27 cellular contexts compared by ENCODE assay signal in the genomic region with DNA sequence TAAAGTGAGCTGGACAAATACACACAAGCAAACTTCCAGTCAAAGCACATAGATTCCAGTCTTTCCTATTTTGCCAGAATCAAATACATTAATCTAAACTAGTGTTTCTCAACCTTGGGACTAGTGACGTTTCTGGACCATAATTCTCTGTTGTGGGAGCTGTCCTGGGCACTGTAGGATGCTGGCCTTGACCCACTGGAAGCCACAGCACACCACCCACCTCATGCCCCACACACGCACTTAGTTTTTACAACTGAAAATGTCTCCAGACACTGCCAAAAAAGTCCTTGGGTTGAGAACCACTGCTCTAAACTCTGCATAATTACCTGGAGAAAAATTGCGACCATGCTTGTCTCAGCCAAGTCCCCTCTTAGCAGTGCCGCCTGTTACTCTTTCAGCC. TPM values are rescaled to one million over a fixed set of nuclear protein-coding genes. Genes with fewer than 3 reads are reported as not detected.
"Had no signal": no experiment of that assay in that cellular context is flagged by ENCODE, and none has a peak within 500 bp of the region (broad histone marks: within the 10 kb centered on the region; RNA-seq: fewer than 3 reads in every experiment).

No MANE protein-coding gene starts in this region.

- DNase-seq: stimulated activated CD4-positive, alpha-beta T cell treated with anti-CD3 and anti-CD28 coated beads, Interleukin-2, amount 100 ng/mL, for 48 hours; stimulated activated CD4-positive, alpha-beta T cell treated with anti-CD3 and anti-CD28 coated beads, Interleukin-4, amount 100 ng/mL, for 1 hour; stimulated activated CD4-positive, alpha-beta T cell treated with anti-CD3 and anti-CD28 coated beads, Interleukin-4, amount 100 ng/mL, for 24 hours; stimulated activated CD4-positive, alpha-beta T cell treated with anti-CD3 and anti-CD28 coated beads, Interleukin-4, amount 100 ng/mL, for 4 hours; stimulated activated CD8-positive, alpha-beta memory T cell treated with anti-CD3 and anti-CD28 coated beads, Interleukin-4, amount 100 ng/mL, for 48 hours; stimulated activated naive B cell treated with anti-CD40 and anti-IgM and Interleukin-4, amounts not matched to agents 10 μg/mL and 1 μg/mL and 100 μg/mL, for 72 hours; stimulated activated naive CD4-positive, alpha-beta T cell; stimulated activated naive CD4-positive, alpha-beta T cell treated with Interleukin-2 at 50 U/mL for 16 hours; stimulated activated naive CD8-positive, alpha-beta T cell treated with anti-CD3 and anti-CD28 coated beads, Interleukin-15, amount 100 ng/mL, for 72 hours; stimulated activated naive CD8-positive, alpha-beta T cell treated with anti-CD3 and anti-CD28 coated beads, Interleukin-15, Interleukin-2, amounts not matched to agents 100 U/mL and 50 U/mL, for 24 hours; stomach; testis; thyroid gland; tibial artery; transverse colon; trophoblast cell; upper lobe of left lung; upper lobe of right lung; uterus had no signal

- H3K36me3 ChIP-seq: stomach, suprapubic skin, thoracic aorta, thyroid gland, tibial artery, tibial nerve, transverse colon, upper lobe of left lung, upper lobe of right lung, uterus, vagina had no signal

- ATAC-seq: stimulated activated effector memory CD8-positive, alpha-beta T cell treated with anti-CD3 and anti-CD28 coated beads, Interleukin-12 subunit alpha, Interleukin-12 subunit beta, amount 100 ng/mL, for 72 hours; stimulated activated memory B cell treated with anti-CD40 and anti-IgM and Interleukin-4, amounts not matched to agents 10 μg/mL and 1 μg/mL and 100 μg/mL, for 72 hours; stimulated activated naive B cell treated with anti-CD40 and anti-IgM and Interleukin-4, amounts not matched to agents 10 μg/mL and 1 μg/mL and 100 μg/mL, for 72 hours; stimulated activated naive CD8-positive, alpha-beta T cell treated with anti-CD3 and anti-CD28 coated beads, Interleukin-15, amount 100 ng/mL, for 72 hours; stimulated activated naive CD8-positive, alpha-beta T cell treated with anti-CD3 and anti-CD28 coated beads, Interleukin-15, Interleukin-2, amounts not matched to agents 100 U/mL and 50 U/mL, for 24 hours; upper lobe of right lung had no signal

- H3K27me3 ChIP-seq: stomach, suprapubic skin, testis, thyroid gland, tibial artery, tibial nerve, transverse colon, upper lobe of left lung, upper lobe of right lung, uterus, vagina had no signal

- H3K4me3 ChIP-seq: stomach, suprapubic skin, testis, thoracic aorta, thyroid gland, tibial artery, tibial nerve, transverse colon, upper lobe of left lung, upper lobe of right lung, uterus, vagina had no signal

- H3K27ac ChIP-seq: stomach, suprapubic skin, testis, thoracic aorta, thyroid gland, tibial artery, tibial nerve, transverse colon, upper lobe of left lung, upper lobe of right lung, uterus, vagina had no signal

- H3K4me1 ChIP-seq: stomach, suprapubic skin, testis, thyroid gland, tibial artery, tibial nerve, transverse colon, upper lobe of left lung, upper lobe of right lung, uterus, vagina had no signal

- H3K9me3 ChIP-seq: stomach, suprapubic skin, testis, thoracic aorta, thyroid gland, tibial artery, tibial nerve, transverse colon, upper lobe of left lung, upper lobe of right lung, uterus, vagina had no signal

RNA-seq across cellular contexts. Expression of gene MAP3K15, which starts 57.6 kb away (rescaled TPM):
- total RNA-seq: subcutaneous adipose tissue, suprapubic skin, thyroid gland, tibial nerve, ureter had no signal
